Comparison of ENCODE assay signal across 7 cellular contexts in genomic region chr2:166384774-166385173, GRCh38. TPM values are rescaled to one million over a fixed set of nuclear protein-coding genes. Genes with fewer than 3 reads are reported as not detected.
A peak's percentile ranks its signal among the peaks of the same experiment; 100 is the strongest.
DNase-seq lines count a peak whose midpoint lies in the region; ATAC-seq and TF ChIP-seq lines count a peak whose summit lies in the region.

No MANE protein-coding gene starts in this region.

- peaks cover 3% of the 10 kb centered on the region for H3K9me3 Mint-ChIP-seq in progenitor cell of endocrine pancreas (ENCODE audit: low read depth)
- no peaks in the 10 kb centered on the region for H3K9me3 Mint-ChIP-seq in activated CD4-positive, alpha-beta memory T cell treated with anti-CD3 and anti-CD28 coated beads, Interleukin-2, amount 10 ng/mL, durations not matched to agents 7 days and 5 days

- peaks cover 4% of the 10 kb centered on the region for H3K27me3 Mint-ChIP-seq in progenitor cell of endocrine pancreas
- H3K27me3 Mint-ChIP-seq in activated CD4-positive, alpha-beta memory T cell treated with anti-CD3 and anti-CD28 coated beads, Interleukin-2, amount 10 ng/mL, durations not matched to agents 7 days and 5 days = no peaks in the 10 kb centered on the region

- CTCF ChIA-PET in activated CD4-positive, alpha-beta memory T cell treated with anti-CD3 and anti-CD28 coated beads, Interleukin-2, amount 10 ng/mL, durations not matched to agents 7 days and 5 days (lab: Charles Lee) = interaction anchor here (1.5 to 2.3 kb wide), 3 partner anchors 10 to 24 kb away, joined by 4 to 9 read pairs (median 5); partner anchors contain the start of gene SCN9A

- no peaks in the 10 kb centered on the region for H3K36me3 Mint-ChIP-seq in progenitor cell of endocrine pancreas (ENCODE audit: insufficient read depth)
- H3K36me3 Mint-ChIP-seq in activated CD4-positive, alpha-beta memory T cell treated with anti-CD3 and anti-CD28 coated beads, Interleukin-2, amount 10 ng/mL, durations not matched to agents 7 days and 5 days (ENCODE audit: low read depth) = no peaks in the 10 kb centered on the region

- H3K4me3 Mint-ChIP-seq in progenitor cell of endocrine pancreas (ENCODE audit: low read depth) = no peak overlapping the region
- no peak overlapping the region for H3K4me3 Mint-ChIP-seq in activated CD4-positive, alpha-beta memory T cell treated with anti-CD3 and anti-CD28 coated beads, Interleukin-2, amount 10 ng/mL, durations not matched to agents 7 days and 5 days

- H3K27ac Mint-ChIP-seq in progenitor cell of endocrine pancreas = no peak overlapping the region
- H3K27ac Mint-ChIP-seq in activated CD4-positive, alpha-beta memory T cell treated with anti-CD3 and anti-CD28 coated beads, Interleukin-2, amount 10 ng/mL, durations not matched to agents 7 days and 5 days = no peak overlapping the region

- no peaks in the 10 kb centered on the region for H3K4me1 Mint-ChIP-seq in progenitor cell of endocrine pancreas (ENCODE audit: low read depth)
- no peaks in the 10 kb centered on the region for H3K4me1 Mint-ChIP-seq in activated CD4-positive, alpha-beta memory T cell treated with anti-CD3 and anti-CD28 coated beads, Interleukin-2, amount 10 ng/mL, durations not matched to agents 7 days and 5 days

- ATAC-seq in HG02763 (IDR thresholded peaks at IDR 0.05; ENCODE audit: unreplicated experiment) (no peak), GM18517 (IDR thresholded peaks at IDR 0.05; ENCODE audit: unreplicated experiment) (no peak)

- peak; percentile 23 for TF ChIP-seq CTCF in GM10266 (IDR thresholded peaks at IDR 0.05; ENCODE audit: control insufficient read depth, insufficient read depth, low read depth, missing control alignments)
- peak; percentile 43 for TF ChIP-seq CTCF in choroid plexus epithelial cell (conservative IDR thresholded peaks at IDR 0.05; ENCODE audit: low read depth, low read length)
- peak; percentile 63 for TF ChIP-seq CTCF in progenitor cell of endocrine pancreas (IDR thresholded peaks at IDR 0.05; ENCODE audit: unreplicated experiment)

- POLR2A ChIA-PET in activated CD4-positive, alpha-beta memory T cell treated with anti-CD3 and anti-CD28 coated beads, Interleukin-2, amount 10 ng/mL, durations not matched to agents 7 days and 5 days (lab: Charles Lee) = no interaction called here

- no peak for DNase-seq in GM10266 (ENCODE audit: extremely low spot score)
- DNase-seq in M059J (ENCODE audit: low read depth) = peak; percentile 22
- DNase-seq in choroid plexus epithelial cell (ENCODE audit: low read depth) = peak; percentile 55
- no peak for DNase-seq in progenitor cell of endocrine pancreas (ENCODE audit: low spot score, unreplicated experiment)
- no peak for DNase-seq in activated CD4-positive, alpha-beta memory T cell treated with anti-CD3 and anti-CD28 coated beads, Interleukin-2, amount 10 ng/mL, durations not matched to agents 7 days and 5 days

- no peak overlapping the region for H3K4me3 ChIP-seq in choroid plexus epithelial cell (ENCODE audit: low read depth, low read length)

RNA-seq across cellular contexts. Expression of gene SCN9A, which starts 9.0 kb away (rescaled TPM):
- 0.42 and 0.86 TPM in 2 replicates for total RNA-seq in M059J (2014; rRNA removed; shearing (Covaris generic))
- total RNA-seq in progenitor cell of endocrine pancreas = 23.5 and 23.7 TPM in 2 replicates
- under 1 TPM; 0.15 TPM for total RNA-seq in activated CD4-positive, alpha-beta memory T cell treated with anti-CD3 and anti-CD28 coated beads, Interleukin-2, amount 10 ng/mL, durations not matched to agents 7 days and 5 days

Comparison
In these comparisons a context has a peak if more than half of its experiments do, and no peak if none do; other contexts are left out.
1. DNase-seq: peak in M059J (single experiment) and choroid plexus epithelial cell (single experiment); none in GM10266 (single experiment), progenitor cell of endocrine pancreas (single experiment) and activated CD4-positive, alpha-beta memory T cell treated with anti-CD3 and anti-CD28 coated beads, Interleukin-2, amount 10 ng/mL, durations not matched to agents 7 days and 5 days (single experiment).
2. RNA of gene SCN9A, which starts 9.0 kb away (total RNA-seq): 23.5 to 23.7 TPM in progenitor cell of endocrine pancreas; 0.42 to 0.86 TPM in M059J and 0.15 TPM in activated CD4-positive, alpha-beta memory T cell treated with anti-CD3 and anti-CD28 coated beads, Interleukin-2, amount 10 ng/mL, durations not matched to agents 7 days and 5 days; every median in the first group is over 10 times any median in the second.
3. Peak in every context shown above with its lines, with median percentiles within 50 percentile points of each other: CTCF ChIP-seq.